8 cellular contexts compared by ENCODE assay signal in the genomic region with DNA sequence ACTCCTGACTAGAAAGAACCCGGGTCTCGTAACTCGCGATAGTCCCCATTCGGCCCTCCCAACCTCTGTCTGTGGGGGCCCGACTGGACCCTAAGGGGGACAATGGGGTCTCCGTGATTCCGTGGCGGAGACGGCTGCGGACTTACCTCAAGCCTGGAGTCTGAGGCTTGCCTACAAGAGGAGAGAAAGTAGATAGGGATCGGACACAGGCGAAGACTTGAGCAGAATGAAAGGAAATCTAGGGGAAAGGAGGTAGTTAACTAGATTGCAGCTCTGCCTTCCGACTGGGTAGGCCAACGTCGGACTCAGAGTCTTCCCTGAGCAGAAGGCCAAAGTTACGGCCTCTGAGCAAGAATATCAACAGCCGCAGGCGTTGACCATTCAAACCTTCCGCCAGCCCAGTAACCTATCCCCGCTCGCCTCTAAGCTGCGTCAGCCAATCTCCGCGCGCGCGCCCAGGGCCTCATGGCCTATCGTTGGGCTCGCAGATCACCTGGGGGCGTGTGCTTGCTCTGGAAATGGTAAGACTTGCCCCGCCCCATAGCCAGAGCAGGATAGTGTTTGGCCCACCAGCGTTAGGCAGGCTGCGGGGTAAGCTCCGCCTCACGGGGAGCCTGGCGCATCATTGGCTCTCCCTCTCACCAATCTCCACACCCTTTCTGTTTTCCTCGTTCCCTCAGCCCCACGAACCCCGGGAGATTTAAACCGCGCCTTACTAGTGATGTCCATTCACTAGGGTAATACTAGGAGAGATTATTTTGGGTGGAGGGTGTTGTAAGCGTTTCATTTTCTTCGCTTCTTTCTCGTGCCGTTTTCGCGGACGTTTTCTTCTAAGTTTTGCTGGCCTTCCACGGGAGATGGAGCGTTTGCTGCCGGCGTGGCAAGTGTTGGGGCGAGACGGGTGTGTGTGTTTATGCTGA. TPM values are rescaled to one million over a fixed set of nuclear protein-coding genes. Genes with fewer than 3 reads are reported as not detected.
DNase-seq lines count a peak whose midpoint lies in the region; ATAC-seq and TF ChIP-seq lines count a peak whose summit lies in the region.

CDC25C (minus strand) TSS at position 356 of the 920 bp plus-strand sequence. CDS start 624 bp downstream, outside the sequence.

- peak within 1 kb of the TSS; percentile 83 for H3K4me3 ChIP-seq in fibroblast of the aortic adventitia (ENCODE audit: low read depth, low read length)

- H3K9ac ChIP-seq in ES-I3 (ENCODE audit: low read depth, low read length) = peak within 1 kb of the TSS; percentile 80
- peak within 1 kb of the TSS; percentile 93 for H3K9ac ChIP-seq in H9 (ENCODE audit: extremely low read depth, insufficient read length, low read length)

- H3K79me1 ChIP-seq in H9 (ENCODE audit: insufficient read depth, low read depth, low read length, poor library complexity, severe bottlenecking) = peaks cover 3% of the 10 kb centered on the region

- H3K56ac ChIP-seq in H9 (ENCODE audit: insufficient read length, low read depth, low read length) = no peak within 1 kb of the TSS

- no peak within 1 kb of the TSS for H4K91ac ChIP-seq in H9 (ENCODE audit: insufficient read length, low read depth, low read length)

- H3K4me1 Mint-ChIP-seq in H9 = peaks cover 14 to 19% of the 10 kb centered on the region in 2 experiments
- peaks cover 26% of the 10 kb centered on the region for H3K4me1 Mint-ChIP-seq in nephron

- H2BK12ac ChIP-seq in H9 (ENCODE audit: insufficient read length, low read depth, low read length) = no peak within 1 kb of the TSS

- H4K8ac ChIP-seq in H9 (replicated peaks; ENCODE audit: insufficient read length, low read depth, low read length) = no peak within 1 kb of the TSS

- TF ChIP-seq CTCF in H9 (conservative IDR thresholded peaks at IDR 0.05) (no peak), fibroblast of the aortic adventitia (IDR thresholded peaks at IDR 0.05; ENCODE audit: insufficient read depth, low read length) (no peak), nephron (IDR thresholded peaks at IDR 0.05; ENCODE audit: unreplicated experiment in 3 of 3) (no peak)

- H2BK120ac ChIP-seq in H9 (ENCODE audit: low read depth, low read length, poor library complexity, severe bottlenecking) = no peak within 1 kb of the TSS

- no peaks in the 10 kb centered on the region for H4K20me1 ChIP-seq in H9 (ENCODE audit: control insufficient read depth, insufficient read depth, insufficient read length)

- H3K4me1 ChIP-seq in ES-I3 (ENCODE audit: insufficient read depth, low read length) = peaks cover under 1% of the 10 kb centered on the region; the same call in 1 of the 2 replicates
- H3K4me1 ChIP-seq in H9 (ENCODE audit: insufficient read depth, low read length) = no peaks in the 10 kb centered on the region; the same call in 1 of the 2 replicates

- H3K36me3 Mint-ChIP-seq in H9 (ENCODE audit: insufficient read depth in 1 of 3, low read depth in 3 of 3) = peaks cover 0 to 18% (median 11%) of the 10 kb centered on the region in 3 experiments; a peak in 6 of 7 replicates
- no peaks in the 10 kb centered on the region for H3K36me3 Mint-ChIP-seq in nephron (ENCODE audit: low read depth)

- H3K27me3 Mint-ChIP-seq in H9 (ENCODE audit: low read depth) (no peaks in the 10 kb centered on the region), nephron (ENCODE audit: low read depth) (no peaks in the 10 kb centered on the region)

- H2BK20ac ChIP-seq in H9 (ENCODE audit: low read depth, low read length, poor library complexity, severe bottlenecking) = no peak within 1 kb of the TSS

- H3K9me3 ChIP-seq in ES-I3 (ENCODE audit: control insufficient read depth, insufficient read depth, low read length) = no peaks in the 10 kb centered on the region
- no peaks in the 10 kb centered on the region for H3K9me3 ChIP-seq in H9 (ENCODE audit: control insufficient read depth, low read depth, low read length)

- no peak within 1 kb of the TSS for H2BK5ac ChIP-seq in H9 (ENCODE audit: insufficient read length, low read length)

- ATAC-seq in stimulated activated naive CD8-positive, alpha-beta T cell treated with anti-CD3 and anti-CD28 coated beads, Interleukin-15, Interleukin-2, amounts not matched to agents 100 U/mL and 50 U/mL, for 24 hours = peak; percentile 100

- H3K27ac Mint-ChIP-seq in H9 (peak within 1 kb of the TSS; percentile 98 to 99 (median 99)), nephron (peak within 1 kb of the TSS; percentile 18 to 82 (median 54))

- no CpG with 5 or more reads among the region's 55 CpGs for WGBS in H9 (ENCODE audit: extremely low coverage, insufficient read length, low lambda C conversion rate)

- no peaks in the 10 kb centered on the region for H3K9me3 Mint-ChIP-seq in H9
- no peaks in the 10 kb centered on the region for H3K9me3 Mint-ChIP-seq in nephron

- H3K23ac ChIP-seq in H9 (ENCODE audit: insufficient read length, low read depth, low read length) = no peak within 1 kb of the TSS

- H3K23me2 ChIP-seq in H9 (ENCODE audit: insufficient read length, low read depth, low read length, poor library complexity, severe bottlenecking) = peaks cover 11% of the 10 kb centered on the region

- H3K79me2 ChIP-seq in H9 (ENCODE audit: insufficient read depth, low read length) = peaks cover 2% of the 10 kb centered on the region; the same call in 1 of the 2 replicates

- no peak within 1 kb of the TSS for H3K4ac ChIP-seq in H9 (ENCODE audit: low read depth, low read length)

- peak within 1 kb of the TSS; percentile 82 to 89 for H3K4me3 Mint-ChIP-seq in H9
- H3K4me3 Mint-ChIP-seq in nephron = peak within 1 kb of the TSS; percentile 82 to 91 (median 85)

- no peaks in the 10 kb centered on the region for H3K36me3 ChIP-seq in ES-I3 (ENCODE audit: insufficient read depth, low read length)

- no peak within 1 kb of the TSS for H2AK5ac ChIP-seq in H9 (ENCODE audit: insufficient read length, low read length)

- H3K4me2 ChIP-seq in H9 (ENCODE audit: insufficient read depth, insufficient read length, low read length) = peak within 1 kb of the TSS; percentile 89

- H3K27ac ChIP-seq in H9 (ENCODE audit: insufficient read length, low read depth, low read length) = peak within 1 kb of the TSS; percentile 49

- H3T11ph ChIP-seq in H9 (ENCODE audit: low read length) = no peak within 1 kb of the TSS

- H2AFZ ChIP-seq in H9 (ENCODE audit: low read length) = peak within 1 kb of the TSS; percentile 88

- DNase-seq in H9 = peak; percentile 99
- peak; percentile 100 for DNase-seq in M059J (ENCODE audit: low read depth)
- peak; percentile 97 for DNase-seq in activated effector memory CD4-positive, alpha-beta T cell treated with Interleukin-2 at 50 U/mL for 16 hours
- DNase-seq in fibroblast of the aortic adventitia (ENCODE audit: low read depth) = peak; percentile 99
- peak; percentile 96 for DNase-seq in stimulated activated naive CD8-positive, alpha-beta T cell treated with anti-CD3 and anti-CD28 coated beads, Interleukin-15, Interleukin-2, amounts not matched to agents 100 U/mL and 50 U/mL, for 24 hours

- TF ChIP-seq POLR2A in Raji (IDR thresholded peaks at IDR 0.05; ENCODE audit: insufficient read depth, low read depth, low read length) = peak; percentile 84

- peak within 1 kb of the TSS; percentile 77 for H3K14ac ChIP-seq in H9 (ENCODE audit: insufficient read depth, low read length)

- H4K5ac ChIP-seq in H9 (ENCODE audit: insufficient read length, low read depth, low read length) = no peak within 1 kb of the TSS

- no peak within 1 kb of the TSS for H2BK15ac ChIP-seq in H9 (ENCODE audit: low read depth, low read length)

- peak within 1 kb of the TSS; percentile 62 for H3K18ac ChIP-seq in H9 (ENCODE audit: insufficient read length, low read depth, low read length)

- no peaks in the 10 kb centered on the region for H3K27me3 ChIP-seq in H9 (ENCODE audit: insufficient read depth, low read length)

RNA-seq across cellular contexts. Expression of gene CDC25C, which starts in this region (rescaled TPM):
- total RNA-seq in H9 (2021) (19.9 and 22.8 TPM in 2 replicates), fibroblast of the aortic adventitia (ENCODE audit: low replicate concordance) (0.16 and 8.9 TPM in 2 replicates)
- 20.5 and 28.4 TPM in 2 replicates for total RNA-seq in M059J (2014; rRNA removed; shearing (Covaris generic))

Comparison
In these comparisons a context has a peak if more than half of its experiments do, and no peak if none do; other contexts are left out.
1. Peak in every context shown above with its lines: DNase-seq, ATAC-seq, H3K4me3 ChIP-seq and H3K27ac ChIP-seq.